9 cellular contexts compared by ENCODE assay signal in the genomic region with DNA sequence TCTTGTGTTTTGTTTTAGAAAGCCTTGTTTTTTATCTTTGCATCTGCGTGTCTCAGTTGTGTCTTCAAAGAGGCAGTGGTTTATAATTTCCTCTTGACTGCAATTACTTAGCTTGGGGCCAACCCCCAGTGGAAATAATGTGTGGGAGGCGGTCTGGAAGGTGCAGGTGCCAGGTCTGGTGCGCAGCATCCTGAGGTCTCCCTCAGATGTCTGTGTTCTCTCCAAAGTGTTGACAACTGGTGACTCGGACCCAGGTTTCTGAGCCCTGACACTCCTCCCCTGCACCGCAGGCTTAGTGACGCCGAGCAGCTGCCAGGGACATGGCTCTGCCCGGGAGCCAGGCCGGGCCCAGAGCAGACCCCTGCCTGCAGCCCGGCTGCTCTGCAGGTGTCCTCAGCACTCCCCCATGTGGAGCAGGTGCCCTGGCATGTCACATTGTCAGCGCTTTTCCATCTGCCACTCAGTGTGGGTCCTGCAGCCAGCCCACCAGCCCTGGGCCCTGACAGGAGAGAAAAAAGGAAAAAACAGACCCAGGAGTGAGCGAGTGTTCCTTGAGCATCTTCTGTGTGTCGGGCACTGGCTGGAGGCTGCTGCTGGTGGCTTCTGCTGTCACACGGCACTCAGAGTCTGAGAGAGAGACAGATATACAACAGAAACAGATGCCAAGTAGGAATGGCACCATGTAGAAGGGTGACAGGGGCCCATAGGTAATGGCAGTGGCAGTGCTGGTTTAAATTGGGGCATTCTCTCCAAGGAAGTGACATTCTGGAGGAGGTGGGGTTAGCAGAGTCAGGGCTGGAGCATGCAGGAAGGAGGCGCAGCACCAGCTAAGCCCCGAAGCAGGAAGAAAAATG. TPM values are rescaled to one million over a fixed set of nuclear protein-coding genes. Genes with fewer than 3 reads are reported as not detected.
A peak's percentile ranks its signal among the peaks of the same experiment; 100 is the strongest.
DNase-seq lines count a peak whose midpoint lies in the region; ATAC-seq and TF ChIP-seq lines count a peak whose summit lies in the region.
"Had no signal": no experiment of that assay in that cellular context is flagged by ENCODE, and none has a peak within 500 bp of the region (broad histone marks: within the 10 kb centered on the region; RNA-seq: fewer than 3 reads in every experiment).

No MANE protein-coding gene starts in this region.

- H3K9me2 ChIP-seq in PC-9 (ENCODE audit: insufficient read depth), result no peaks in the 10 kb centered on the region

- CTCF ChIA-PET in PC-9 (lab: Charles Lee), result no interaction called here

- H3K27me3 ChIP-seq in PC-9 (ENCODE audit: insufficient read depth, low read depth), result no peaks in the 10 kb centered on the region

- no peaks in the 10 kb centered on the region; the same call in 1 of the 2 replicates for H3F3A ChIP-seq in PC-9 (ENCODE audit: insufficient read depth, low read depth)

- H3K4me3 ChIP-seq in PC-9, result no peak overlapping the region
- H3K4me3 ChIP-seq: thoracic aorta had no signal

- intact Hi-C loops in PC-9 (cut with micrococcal nuclease; ENCODE audit: unreplicated experiment), result no loop called here

- BruUV-seq in PC-9 (replicated peaks; lab: Mats Ljungman, UMichigan), result no TSS peak

- H3K9me3 ChIP-seq in PC-9 (ENCODE audit: insufficient read depth, low read depth), result no peaks in the 10 kb centered on the region
- H3K9me3 ChIP-seq: thoracic aorta had no signal

- no peak for TF ChIP-seq CTCF in PC-9 (conservative IDR thresholded peaks at IDR 0.05)

- ATAC-seq in GM18867 (IDR thresholded peaks at IDR 0.05; ENCODE audit: unreplicated experiment) (peak; percentile 38), GM18511 (IDR thresholded peaks at IDR 0.05; ENCODE audit: unreplicated experiment) (no peak)

- H3K27ac ChIP-seq in PC-9, result no peak overlapping the region
- H3K27ac ChIP-seq: thoracic aorta had no signal

- H3K4me1 ChIP-seq in PC-9 (replicated peaks; ENCODE audit: insufficient read depth), result peaks cover 26% of the 10 kb centered on the region

- H3K79me2 ChIP-seq in PC-9 (ENCODE audit: low read depth), result no peaks in the 10 kb centered on the region

- no peaks in the 10 kb centered on the region for H3K36me3 ChIP-seq in PC-9 (ENCODE audit: low read depth)

- DNase-seq in PC-9 (peak; percentile 25 to 52), EL (no peak), AML-193 (lab: John Stamatoyannopoulos, UW) (no peak), OCI-M2 (lab: John Stamatoyannopoulos, UW; ENCODE audit: unreplicated experiment) (no peak)
- DNase-seq in activated effector memory CD4-positive, alpha-beta T cell treated with anti-CD3 and anti-CD28 coated beads, Interleukin-2, amount 50 U/mL, for 16 hours, result peak; percentile 93
- DNase-seq in stimulated activated CD4-positive, alpha-beta T cell treated with anti-CD3 and anti-CD28 coated beads, Interleukin-12 subunit alpha, Interleukin-12 subunit beta, amount 100 ng/mL, for 4 hours, result peak; percentile 69

- peak overlapping the region; percentile 36; the same call in 1 of the 2 replicates for H3K4me2 ChIP-seq in PC-9

- POLR2A ChIA-PET in PC-9 (lab: Charles Lee; ENCODE audit: unreplicated experiment), result no interaction called here

- H4K20me1 ChIP-seq in PC-9 (ENCODE audit: insufficient read depth), result no peaks in the 10 kb centered on the region

- H2AFZ ChIP-seq in PC-9, result no peak overlapping the region

RNA-seq across cellular contexts. Expression of a gene that starts 24.8 kb away (rescaled TPM):
- 39.0 and 44.3 TPM in 2 replicates for total RNA-seq in PC-9 (2021)

RNA-seq across cellular contexts. Expression of a gene that starts 44.6 kb away (rescaled TPM):
- total RNA-seq in PC-9 (2021), result 40.9 and 41.7 TPM in 2 replicates

Comparison
In these comparisons a context has a peak if more than half of its experiments do, and no peak if none do; other contexts are left out.
1. DNase-seq: peak in PC-9 (2 of 2), activated effector memory CD4-positive, alpha-beta T cell treated with anti-CD3 and anti-CD28 coated beads, Interleukin-2, amount 50 U/mL, for 16 hours (single experiment) and stimulated activated CD4-positive, alpha-beta T cell treated with anti-CD3 and anti-CD28 coated beads, Interleukin-12 subunit alpha, Interleukin-12 subunit beta, amount 100 ng/mL, for 4 hours (single experiment); none in EL (single experiment), AML-193 (0 of 2) and OCI-M2 (single experiment).